ENCODE assay signal across 31 cellular contexts in the genomic region with DNA sequence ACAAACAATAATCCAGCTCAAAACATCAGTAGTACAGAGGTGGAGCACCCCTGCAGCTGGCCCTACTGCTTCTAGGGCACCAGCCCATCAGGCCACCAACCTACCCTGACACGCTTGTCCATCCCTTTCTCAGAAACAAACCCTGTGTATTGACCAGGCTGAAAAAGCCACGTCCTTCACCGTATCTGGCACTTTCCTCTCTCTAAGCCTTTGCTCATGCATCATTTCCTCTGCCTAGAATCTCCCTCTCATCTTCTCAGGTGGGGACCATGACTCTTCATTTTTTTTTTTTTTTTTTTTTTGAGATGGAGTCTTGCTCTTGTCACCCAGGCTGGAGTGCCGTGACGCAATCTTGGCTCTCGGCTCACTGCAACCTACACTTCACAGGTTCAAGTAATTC. TPM values are rescaled to one million over a fixed set of nuclear protein-coding genes. Genes with fewer than 3 reads are reported as not detected.
"Had no signal": no experiment of that assay in that cellular context is flagged by ENCODE, and none has a peak within 500 bp of the region (broad histone marks: within the 10 kb centered on the region; RNA-seq: fewer than 3 reads in every experiment).

No MANE protein-coding gene starts in this region.

- H3K4me1 ChIP-seq: adrenal gland, body of pancreas, breast epithelium had no signal

- H3K27ac ChIP-seq: adrenal gland, body of pancreas, breast epithelium, RWPE1 had no signal

- H3K4me3 Mint-ChIP-seq: activated CD4-positive, alpha-beta T cell treated with anti-CD3 and anti-CD28 coated beads, Interleukin-2, amount 10 ng/mL, durations not matched to agents 24 days and 14 days; activated CD8-positive, alpha-beta T cell treated with anti-CD3 and anti-CD28 coated beads, Interleukin-2, amount 10 ng/mL, durations not matched to agents 7 days and 5 days; activated naive CD4-positive, alpha-beta T cell treated with anti-CD3 and anti-CD28 coated beads for 36 hours; T-helper 2 cell treated with Interferon-gamma antibody and Interleukin-4, amounts not matched to agents 5 μg/mL and 100 μg/mL, for 36 hours had no signal

- ATAC-seq: activated CD8-positive, alpha-beta T cell treated with anti-CD3 and anti-CD28 coated beads, Interleukin-2, amount 10 ng/mL, durations not matched to agents 7 days and 5 days; activated naive CD4-positive, alpha-beta T cell treated with anti-CD3 and anti-CD28 coated beads, Interleukin-2, amount 50 U/mL, for 72 hours; body of pancreas; K562; Right ventricle myocardium inferior; SK-N-SH treated with all-trans-retinoic acid at 6 μM for 48 hours had no signal

- H3K27me3 Mint-ChIP-seq: activated CD4-positive, alpha-beta T cell treated with anti-CD3 and anti-CD28 coated beads, Interleukin-2, amount 10 ng/mL, durations not matched to agents 24 days and 14 days had no signal

- H3K27me3 ChIP-seq: adrenal gland, body of pancreas, breast epithelium had no signal

- DNase-seq: activated CD4-positive, alpha-beta T cell treated with anti-CD3 and anti-CD28 coated beads, Interleukin-2, amount 10 ng/mL, durations not matched to agents 24 days and 14 days; activated CD4-positive, alpha-beta T cell treated with anti-CD3 and anti-CD28 coated beads, Interleukin-2, amount 50 U/mL, for 4 hours; activated CD8-positive, alpha-beta memory T cell treated with anti-CD3 and anti-CD28 coated beads, Interleukin-2, amount 50 U/mL, for 4 hours; activated CD8-positive, alpha-beta T cell treated with anti-CD3 and anti-CD28 coated beads, Interleukin-2, amount 10 ng/mL, durations not matched to agents 7 days and 5 days; activated gamma-delta T cell treated with Interleukin-2 at 50 U/mL for 16 hours; activated naive CD4-positive, alpha-beta T cell treated with anti-CD3 and anti-CD28 coated beads for 36 hours; adrenal gland; body of pancreas; NCI-H1092 treated with DMSO at 0.1 percent for 48 hours; NCI-H1417; NCI-H146; NCI-H187; NCI-H2029 treated with DMSO at 0.1 percent for 48 hours; NCI-H2107; NCI-H2171; NCI-H510A; NCI-H526; NCI-H748 treated with DMSO at 0.1 percent for 48 hours; NK-92 treated with Interleukin-12 subunit alpha and Interleukin-12 subunit beta, amount 100 ng/mL, for 24 hours; PC-9; SIG-M5; SW 1271 had no signal

- H3K9me3 ChIP-seq: adrenal gland, body of pancreas, breast epithelium had no signal

- H3K27ac Mint-ChIP-seq: activated CD4-positive, alpha-beta T cell treated with anti-CD3 and anti-CD28 coated beads, Interleukin-2, amount 10 ng/mL, durations not matched to agents 24 days and 14 days; activated CD8-positive, alpha-beta T cell treated with anti-CD3 and anti-CD28 coated beads, Interleukin-2, amount 10 ng/mL, durations not matched to agents 7 days and 5 days; activated naive CD4-positive, alpha-beta T cell treated with anti-CD3 and anti-CD28 coated beads for 36 hours; T-helper 2 cell treated with Interferon-gamma antibody and Interleukin-4, amounts not matched to agents 5 μg/mL and 100 μg/mL, for 36 hours had no signal

- H3K4me3 ChIP-seq: adrenal gland, body of pancreas, breast epithelium, K562, PC-9 had no signal

- H3K36me3 ChIP-seq: adrenal gland, breast epithelium had no signal

- H2AFZ ChIP-seq: PC-9 had no signal

RNA-seq across cellular contexts. Expression of a gene that starts 25.3 kb away (rescaled TPM):
- total RNA-seq: OCI-LY7 had no signal
- polyA plus RNA-seq: K562 had no signal

RNA-seq across cellular contexts. Expression of a gene that starts 30.9 kb away (rescaled TPM):
- total RNA-seq: astrocyte, body of pancreas had no signal
